8 cellular contexts compared by ENCODE assay signal in the genomic region with DNA sequence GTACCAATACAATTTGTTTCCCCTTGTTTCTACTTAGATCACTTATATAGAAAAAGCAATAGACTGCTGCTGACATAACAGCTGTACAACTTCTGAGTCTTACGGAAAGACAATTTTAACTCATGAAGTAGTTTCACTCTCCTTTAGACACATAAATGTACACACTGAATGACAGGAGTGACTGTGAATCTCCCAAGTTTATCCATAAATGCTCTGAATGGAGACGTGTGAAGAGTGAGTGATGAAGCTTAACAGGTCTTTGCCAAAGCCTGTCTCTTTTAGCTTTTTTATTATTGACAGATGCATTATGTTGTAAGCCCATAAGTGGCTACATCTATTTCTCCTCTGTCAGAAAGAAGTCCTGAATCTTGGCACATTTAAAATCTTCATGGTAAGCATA.
"Had no signal": no experiment of that assay in that cellular context is flagged by ENCODE, and none has a peak within 500 bp of the region (broad histone marks: within the 10 kb centered on the region; RNA-seq: fewer than 3 reads in every experiment).

No MANE protein-coding gene starts in this region.

- H3K4me2 ChIP-seq: GM23338 had no signal

- H3K27ac ChIP-seq: GM23248 had no signal

- H3K9ac ChIP-seq: GM23248 had no signal

- H3K4me1 ChIP-seq: HAP-1 had no signal

- DNase-seq: GM23248, GOT3, H7, H9, HCEC 1CT, HFFc6 had no signal

- H3K36me3 ChIP-seq: HAP-1 had no signal

- H3K4me3 ChIP-seq: GM23248, GM23338, HAP-1 had no signal

- H3K9me3 ChIP-seq: HAP-1 had no signal

- H2AFZ ChIP-seq: GM23248, GM23338 had no signal
